Comparison of ENCODE assay signal across 20 cellular contexts in the genomic region with DNA sequence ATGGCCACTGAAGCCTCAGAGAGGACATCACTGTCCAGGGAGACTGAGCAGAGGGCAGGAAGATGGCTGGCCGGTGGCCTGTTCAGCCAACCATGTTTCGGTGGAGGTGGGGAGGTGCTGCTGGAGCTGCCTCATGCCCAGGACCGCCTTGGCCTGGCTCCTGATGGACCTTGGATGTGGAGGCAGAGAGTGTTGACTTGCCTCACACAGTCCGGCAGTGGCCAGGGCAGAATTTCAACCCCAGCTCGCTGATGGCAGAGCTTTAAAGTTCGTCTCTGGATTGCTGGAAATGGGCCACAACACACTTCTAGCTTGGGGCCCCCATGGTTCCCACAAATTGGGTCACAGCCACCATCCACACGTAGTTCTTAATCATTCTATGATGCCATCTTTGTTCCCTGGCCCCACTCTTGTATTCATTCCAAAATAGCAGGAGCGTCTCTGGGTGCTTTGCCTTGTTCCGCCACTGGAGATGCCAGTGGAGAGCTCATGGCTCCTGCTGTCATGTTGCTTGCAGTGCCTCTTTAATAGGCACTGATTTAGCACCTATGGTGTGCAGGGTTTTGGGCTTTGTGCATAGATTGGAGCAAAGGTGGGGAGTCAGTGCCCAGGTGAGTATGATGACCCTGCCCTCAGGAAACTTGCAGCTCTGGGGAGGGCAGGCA. TPM values are rescaled to one million over a fixed set of nuclear protein-coding genes. Genes with fewer than 3 reads are reported as not detected.
DNase-seq lines count a peak whose midpoint lies in the region; ATAC-seq, FAIRE-seq and TF ChIP-seq lines count a peak whose summit lies in the region.
"Had no signal": no experiment of that assay in that cellular context is flagged by ENCODE, and none has a peak within 500 bp of the region (broad histone marks: within the 10 kb centered on the region; RNA-seq: fewer than 3 reads in every experiment).

No MANE protein-coding gene starts in this region.

- peak; percentile 33 for FAIRE-seq in HTR-8/SVneo (lab: Jason Lieb, UNC)
- FAIRE-seq: GM12892, GM18507, K562 had no signal

- DNase-seq in Right ventricle myocardium inferior (ENCODE audit: missing footprints) (peak; percentile 55), left ventricle myocardium inferior (no peak), HTR-8/SVneo (ENCODE audit: insufficient read length, low spot score) (no peak), endodermal cell (no peak), psoas muscle (peak; percentile 2 to 21), NCI-H1417 (lab: John Stamatoyannopoulos, UW) (no peak), smooth muscle cell (lab: John Stamatoyannopoulos, UW; ENCODE audit: unreplicated experiment) (no peak)
- DNase-seq in activated effector memory CD4-positive, alpha-beta T cell treated with anti-CD3 and anti-CD28 coated beads, Interleukin-2, amount 50 U/mL, for 16 hours = no peak
- DNase-seq: Caco-2; CD4-positive, alpha-beta T cell; DMS53; NCI-H1092 treated with DMSO at 0.1 percent for 48 hours; NCI-H2081; SHP77 had no signal

- H3K4me1 Mint-ChIP-seq in endodermal cell = peaks cover 3% of the 10 kb centered on the region

- H3K9ac ChIP-seq in endodermal cell (ENCODE audit: extremely low read depth, low read length, poor library complexity, severe bottlenecking) (no peak overlapping the region), smooth muscle cell (ENCODE audit: low read depth) (no peak overlapping the region)

- peaks cover 6% of the 10 kb centered on the region for H3K27me3 Mint-ChIP-seq in endodermal cell (ENCODE audit: insufficient read depth)

- H2AFZ ChIP-seq in smooth muscle cell (ENCODE audit: low read depth) = no peak overlapping the region

- H3K36me3 ChIP-seq in left ventricle myocardium inferior = no peaks in the 10 kb centered on the region
- H3K36me3 ChIP-seq in endodermal cell (ENCODE audit: control insufficient read depth, insufficient read depth, low read length) = no peaks in the 10 kb centered on the region
- no peaks in the 10 kb centered on the region for H3K36me3 ChIP-seq in psoas muscle (ENCODE audit: insufficient read depth in 1 of 2, low read depth in 1 of 2)
- no peaks in the 10 kb centered on the region for H3K36me3 ChIP-seq in smooth muscle cell (ENCODE audit: low read depth)
- H3K36me3 ChIP-seq: HAP-1 had no signal

- TF ChIP-seq CTCF in left ventricle myocardium inferior (IDR thresholded peaks at IDR 0.05; ENCODE audit: borderline replicate concordance) (no peak), endodermal cell (conservative IDR thresholded peaks at IDR 0.05) (peak; percentile 36), psoas muscle (IDR thresholded peaks at IDR 0.05) (no peak), smooth muscle cell (IDR thresholded peaks at IDR 0.05; ENCODE audit: borderline replicate concordance, insufficient read depth, poor library complexity, severe bottlenecking) (no peak)

- H3K9me3 ChIP-seq in left ventricle myocardium inferior (replicated peaks) (no peaks in the 10 kb centered on the region), endodermal cell (ENCODE audit: control insufficient read depth, low read length) (no peaks in the 10 kb centered on the region), psoas muscle (no peaks in the 10 kb centered on the region), smooth muscle cell (replicated peaks; ENCODE audit: low read depth) (no peaks in the 10 kb centered on the region)
- H3K9me3 ChIP-seq: Caco-2, HAP-1 had no signal

- H3K9me3 Mint-ChIP-seq in endodermal cell = no peaks in the 10 kb centered on the region
- H3K9me3 Mint-ChIP-seq: CD4-positive, alpha-beta T cell had no signal

- H3K4me2 ChIP-seq in smooth muscle cell = no peak overlapping the region

- H3F3A ChIP-seq in smooth muscle cell (ENCODE audit: low read depth) = no peaks in the 10 kb centered on the region

- no peak overlapping the region for H3K27ac Mint-ChIP-seq in endodermal cell
- H3K27ac Mint-ChIP-seq: CD4-positive, alpha-beta T cell had no signal

- H3K4me1 ChIP-seq in left ventricle myocardium inferior (peaks cover 8% of the 10 kb centered on the region), endodermal cell (ENCODE audit: control insufficient read depth, insufficient read depth, low read length) (peaks cover under 1% of the 10 kb centered on the region), psoas muscle (peaks cover under 1% of the 10 kb centered on the region), smooth muscle cell (ENCODE audit: low read depth) (peaks cover 2% of the 10 kb centered on the region)
- H3K4me1 ChIP-seq: HAP-1 had no signal

- H3K36me3 Mint-ChIP-seq in endodermal cell (ENCODE audit: low read depth) = no peaks in the 10 kb centered on the region

- no peaks in the 10 kb centered on the region for H4K20me1 ChIP-seq in smooth muscle cell (ENCODE audit: low read depth)

- H3K4me3 Mint-ChIP-seq in endodermal cell = no peak overlapping the region
- H3K4me3 Mint-ChIP-seq: CD4-positive, alpha-beta T cell had no signal

- H3K27me3 ChIP-seq in left ventricle myocardium inferior (ENCODE audit: low read depth) (no peaks in the 10 kb centered on the region), endodermal cell (ENCODE audit: control insufficient read depth, insufficient read depth, low read length, poor library complexity, severe bottlenecking) (peaks cover 12% of the 10 kb centered on the region), psoas muscle (ENCODE audit: insufficient read depth in 3 of 3, low read length in 2 of 3) (no peaks in the 10 kb centered on the region), smooth muscle cell (ENCODE audit: low read depth) (peaks cover 8% of the 10 kb centered on the region)

- H3K4me3 ChIP-seq in left ventricle myocardium inferior = no peak overlapping the region
- no peak overlapping the region for H3K4me3 ChIP-seq in endodermal cell (ENCODE audit: low read length)
- H3K4me3 ChIP-seq in psoas muscle = no peak overlapping the region
- H3K4me3 ChIP-seq in smooth muscle cell = no peak overlapping the region
- H3K4me3 ChIP-seq: HAP-1, K562 had no signal

- no peaks in the 10 kb centered on the region for H3K79me2 ChIP-seq in smooth muscle cell (ENCODE audit: low read depth)

- ATAC-seq in Right ventricle myocardium inferior (no peak), psoas muscle (no peak)
- ATAC-seq: K562, Panc1 had no signal

- WGBS in endodermal cell (ENCODE audit: insufficient coverage in 1 of 2, insufficient read length in 1 of 2), 2 experiments = 84 to 85% methylated on average over 7 to 9 of the region's 9 CpGs
- WGBS in psoas muscle, 3 donors = 68 to 74% (median 73%) methylated on average over 9 of the region's 9 CpGs
- WGBS in smooth muscle cell (ENCODE audit: low lambda C conversion rate) = 88% methylated on average over 9 of the region's 9 CpGs

- H3K27ac ChIP-seq in left ventricle myocardium inferior (replicated peaks) (no peak overlapping the region), endodermal cell (ENCODE audit: low read depth, low read length) (no peak overlapping the region), psoas muscle (no peak overlapping the region), smooth muscle cell (ENCODE audit: low read depth) (no peak overlapping the region)

- intact Hi-C loops in Right ventricle myocardium inferior (cut with DNase I) (no loop called here), left ventricle myocardium inferior (cut with micrococcal nuclease) (no loop called here), psoas muscle (cut with DNase I) (no loop called here)

RNA-seq across cellular contexts. Expression of a gene that starts 5.6 kb away (rescaled TPM):
- total RNA-seq in Right ventricle myocardium inferior (5.9 TPM), left ventricle myocardium inferior (4.6 TPM), endodermal cell (10 to 100 TPM; 11.2 to 12.8 TPM), psoas muscle (1 to 10 TPM; 1.3 to 2.6 (median 2.0) TPM), smooth muscle cell (3.9 and 8.1 TPM in 2 replicates)
- polyA plus RNA-seq in endodermal cell (2013, experiment 1 of 2) = 23.9 TPM
- polyA plus RNA-seq in endodermal cell (2013, experiment 2 of 2) = 18.4 TPM
- polyA plus RNA-seq in psoas muscle (under 1 TPM; 0.53 to 1.00 (median 0.82) TPM), smooth muscle cell (4.9 and 5.2 TPM in 2 replicates)

RNA-seq across cellular contexts. Expression of a gene that starts 16.1 kb away (rescaled TPM):
- total RNA-seq in Right ventricle myocardium inferior = not detected
- total RNA-seq in left ventricle myocardium inferior = not detected
- total RNA-seq in endodermal cell = 1 to 10 TPM; 1.1 to 1.5 TPM
- 1.2 TPM for polyA plus RNA-seq in endodermal cell (2013, experiment 1 of 2)
- not detected for polyA plus RNA-seq in endodermal cell (2013, experiment 2 of 2)
- under 1 TPM in 2 of 4 donors, not detected in 2; 0.37 to 0.56 TPM for total RNA-seq in psoas muscle
- polyA plus RNA-seq in psoas muscle = under 1 TPM in 1 of 3 donors, not detected in 2; 0.14 TPM
- 0.22 and 3.6 TPM in 2 replicates for total RNA-seq in smooth muscle cell
- polyA plus RNA-seq in smooth muscle cell = 0.57 TPM in 1 of 2 replicates, not detected in the other

RNA-seq across cellular contexts. Expression of a gene that starts 26.7 kb away (rescaled TPM):
- 10.4 TPM for total RNA-seq in Right ventricle myocardium inferior
- total RNA-seq in left ventricle myocardium inferior = 10.9 TPM
- 10 to 100 TPM; 32.2 to 37.8 TPM for total RNA-seq in endodermal cell
- 22.9 TPM for polyA plus RNA-seq in endodermal cell (2013, experiment 1 of 2)
- polyA plus RNA-seq in endodermal cell (2013, experiment 2 of 2) = 18.8 TPM
- 10 to 100 TPM; 12.1 to 23.5 (median 14.2) TPM for total RNA-seq in psoas muscle
- 10 to 100 TPM; 19.7 to 23.5 (median 21.3) TPM for polyA plus RNA-seq in psoas muscle
- 10.5 and 14.9 TPM in 2 replicates for total RNA-seq in smooth muscle cell
- polyA plus RNA-seq in smooth muscle cell = 24.4 and 30.2 TPM in 2 replicates

RNA-seq across cellular contexts. Expression of a gene that starts 31.4 kb away (rescaled TPM):
- not detected for total RNA-seq in Right ventricle myocardium inferior
- total RNA-seq in left ventricle myocardium inferior = not detected
- total RNA-seq in endodermal cell = 10 to 100 TPM; 28.5 to 35.2 TPM
- polyA plus RNA-seq in endodermal cell (2013, experiment 1 of 2) = 15.0 TPM
- polyA plus RNA-seq in endodermal cell (2013, experiment 2 of 2) = 6.5 TPM
- not detected for total RNA-seq in psoas muscle
- polyA plus RNA-seq in psoas muscle = under 1 TPM in 1 of 3 donors, not detected in 2; 0.13 TPM
- 0.40 TPM in 2 replicates for total RNA-seq in smooth muscle cell
- polyA plus RNA-seq in smooth muscle cell = 0.46 and 2.9 TPM in 2 replicates
- total RNA-seq: A172 had no signal

RNA-seq across cellular contexts. Expression of a gene that starts 43.7 kb away (rescaled TPM):
- total RNA-seq in Right ventricle myocardium inferior (69.8 TPM), left ventricle myocardium inferior (62.2 TPM), endodermal cell (10 to 100 TPM; 19.8 to 20.1 TPM), psoas muscle (10 to 100 TPM; 28.7 to 64.5 (median 45.5) TPM), smooth muscle cell (26.1 and 27.7 TPM in 2 replicates)
- 14.0 TPM for polyA plus RNA-seq in endodermal cell (2013, experiment 1 of 2)
- polyA plus RNA-seq in endodermal cell (2013, experiment 2 of 2) = 10.8 TPM
- polyA plus RNA-seq in psoas muscle (10 to 100 TPM; 15.4 to 30.7 (median 20.8) TPM), smooth muscle cell (23.3 and 30.3 TPM in 2 replicates)

Comparison
In these comparisons a context has a peak if more than half of its experiments do, and no peak if none do; other contexts are left out.
1. DNase-seq: peak in Right ventricle myocardium inferior (single experiment) and psoas muscle (2 of 2); none in left ventricle myocardium inferior (single experiment), HTR-8/SVneo (single experiment), endodermal cell (single experiment), NCI-H1417 (0 of 3), activated effector memory CD4-positive, alpha-beta T cell treated with anti-CD3 and anti-CD28 coated beads, Interleukin-2, amount 50 U/mL, for 16 hours (single experiment) and smooth muscle cell (single experiment).